Comparison of ENCODE assay signal across 8 cellular contexts in genomic region chr15:75346796-75347221, GRCh38. TPM values are rescaled to one million over a fixed set of nuclear protein-coding genes. Genes with fewer than 3 reads are reported as not detected.
DNase-seq lines count a peak whose midpoint lies in the region; ATAC-seq lines count a peak whose summit lies in the region.

Gene NEIL1, plus strand, starts transcription at chr15:75347039. Its CDS starts 1,867 bp downstream, at chr15:75348906.

- H3K9me3 ChIP-seq in iPS-15b (ENCODE audit: control insufficient read depth, insufficient read depth, low read length) (no peaks in the 10 kb centered on the region), skeletal muscle satellite cell (replicated peaks; ENCODE audit: low read length) (no peaks in the 10 kb centered on the region)

- peaks cover 11% of the 10 kb centered on the region for H3K36me3 Mint-ChIP-seq in activated naive CD8-positive, alpha-beta T cell treated with anti-CD3 and anti-CD28 coated beads, Interleukin-2, amount 50 U/mL, for 24 hours (ENCODE audit: low read depth)

- DNase-seq in NCI-H2227 treated with DMSO at 0.1 percent for 48 hours (lab: John Stamatoyannopoulos, UW): peak; percentile 8
- DNase-seq in NCI-H2227 (lab: John Stamatoyannopoulos, UW; ENCODE audit: unreplicated experiment): no peak
- no peak for DNase-seq in activated naive CD8-positive, alpha-beta T cell treated with anti-CD3 and anti-CD28 coated beads, Interleukin-2, amount 50 U/mL, for 24 hours
- DNase-seq in stimulated activated CD4-positive, alpha-beta T cell treated with anti-CD3 and anti-CD28 coated beads, Interleukin-4, amount 100 ng/mL, for 24 hours: no peak
- DNase-seq in NCI-H2171 (lab: John Stamatoyannopoulos, UW): no peak

- peaks cover 39% of the 10 kb centered on the region for H3K4me1 Mint-ChIP-seq in activated naive CD8-positive, alpha-beta T cell treated with anti-CD3 and anti-CD28 coated beads, Interleukin-2, amount 50 U/mL, for 24 hours

- no peak for ATAC-seq in activated naive CD8-positive, alpha-beta T cell treated with anti-CD3 and anti-CD28 coated beads, Interleukin-2, amount 50 U/mL, for 24 hours
- no peak for ATAC-seq in HG02840 (IDR thresholded peaks at IDR 0.05; ENCODE audit: low FRiP score, unreplicated experiment)

- peaks cover 5% of the 10 kb centered on the region for H3K9me3 Mint-ChIP-seq in activated naive CD8-positive, alpha-beta T cell treated with anti-CD3 and anti-CD28 coated beads, Interleukin-2, amount 50 U/mL, for 24 hours

- H3K4me1 ChIP-seq in iPS-15b (ENCODE audit: control insufficient read depth, insufficient read depth, low read length) (no peaks in the 10 kb centered on the region), skeletal muscle satellite cell (ENCODE audit: control insufficient read depth, insufficient read depth, low read length) (peaks cover 19% of the 10 kb centered on the region)

- peak within 1 kb of the TSS; percentile 54 for H3K9ac ChIP-seq in iPS-15b (ENCODE audit: low read depth, low read length)
- H3K9ac ChIP-seq in skeletal muscle satellite cell (ENCODE audit: low read depth, low read length): peak within 1 kb of the TSS; percentile 75

- H3K27me3 ChIP-seq in iPS-15b (ENCODE audit: control insufficient read depth, insufficient read depth, low read length) (peaks cover 19% of the 10 kb centered on the region), skeletal muscle satellite cell (ENCODE audit: control insufficient read depth, insufficient read depth, low read length) (peaks cover 11% of the 10 kb centered on the region)

- H3K4me3 ChIP-seq in iPS-15b (ENCODE audit: low read depth, low read length) (peak within 1 kb of the TSS; percentile 91), skeletal muscle satellite cell (ENCODE audit: low read length) (peak within 1 kb of the TSS; percentile 77)

- peak within 1 kb of the TSS; percentile 73 for H3K4me3 Mint-ChIP-seq in activated naive CD8-positive, alpha-beta T cell treated with anti-CD3 and anti-CD28 coated beads, Interleukin-2, amount 50 U/mL, for 24 hours

- H3K27ac Mint-ChIP-seq in activated naive CD8-positive, alpha-beta T cell treated with anti-CD3 and anti-CD28 coated beads, Interleukin-2, amount 50 U/mL, for 24 hours: peak within 1 kb of the TSS; percentile 29

- peak within 1 kb of the TSS; percentile 95 for H3K4me2 ChIP-seq in skeletal muscle satellite cell (ENCODE audit: low read length)

- H3K36me3 ChIP-seq in iPS-15b (ENCODE audit: control insufficient read depth, insufficient read depth, low read length): no peaks in the 10 kb centered on the region
- H3K36me3 ChIP-seq in skeletal muscle satellite cell (ENCODE audit: insufficient read depth, low read length): no peaks in the 10 kb centered on the region

- H3K27me3 Mint-ChIP-seq in activated naive CD8-positive, alpha-beta T cell treated with anti-CD3 and anti-CD28 coated beads, Interleukin-2, amount 50 U/mL, for 24 hours: peaks cover 6% of the 10 kb centered on the region

RNA-seq across cellular contexts. Expression of gene NEIL1, which starts in this region (rescaled TPM):
- 1.1 and 2.5 TPM in 2 replicates for total RNA-seq in skeletal muscle satellite cell (2012; rRNA removed)
